ENCODE assay signal across 20 cellular contexts in genomic region chr9:18863821-18864220, GRCh38.
"Had no signal": no experiment of that assay in that cellular context is flagged by ENCODE, and none has a peak within 500 bp of the region (broad histone marks: within the 10 kb centered on the region; RNA-seq: fewer than 3 reads in every experiment).

No MANE protein-coding gene starts in this region.

- DNase-seq: activated CD4-positive, alpha-beta T cell treated with anti-CD3 and anti-CD28 coated beads, Interleukin-2, amount 10 ng/mL, durations not matched to agents 24 days and 14 days; activated CD4-positive, CD25-positive, alpha-beta regulatory T cell; activated CD8-positive, alpha-beta memory T cell treated with anti-CD3 and anti-CD28 coated beads, Interleukin-2, amount 50 U/mL, for 4 hours; activated CD8-positive, alpha-beta T cell treated with anti-CD3 and anti-CD28 coated beads, Interleukin-2, amount 10 ng/mL, durations not matched to agents 7 days and 5 days; activated effector memory CD4-positive, alpha-beta T cell treated with anti-CD3 and anti-CD28 coated beads, Interleukin-2, amount 50 U/mL, for 16 hours; activated T-cell treated with anti-CD3 and anti-CD28 coated beads, Interleukin-2, amount 50 U/mL, for 48 hours; body of pancreas; central memory CD4-positive, alpha-beta T cell; effector CD4-positive, alpha-beta T cell; islet precursor cell; naive thymus-derived CD4-positive, alpha-beta T cell; stimulated activated CD4-positive, alpha-beta T cell treated with anti-CD3 and anti-CD28 coated beads, Interleukin-4, amount 100 ng/mL, for 24 hours; stimulated activated naive CD4-positive, alpha-beta T cell; substantia nigra; trophoblast cell had no signal

- H3K27me3 ChIP-seq: body of pancreas had no signal

- H3K9me3 Mint-ChIP-seq: activated CD4-positive, alpha-beta T cell treated with anti-CD3 and anti-CD28 coated beads, Interleukin-2, amount 10 ng/mL, durations not matched to agents 24 days and 14 days; activated naive CD4-positive, alpha-beta T cell treated with anti-CD3 and anti-CD28 coated beads, Interleukin-2, amount 50 U/mL, for 24 hours; T-helper 2 cell treated with Interferon-gamma antibody and Interleukin-4, amounts not matched to agents 5 μg/mL and 100 μg/mL, for 36 hours had no signal

- H3K36me3 Mint-ChIP-seq: activated naive CD4-positive, alpha-beta T cell treated with anti-CD3 and anti-CD28 coated beads, Interleukin-2, amount 50 U/mL, for 24 hours; naive thymus-derived CD4-positive, alpha-beta T cell had no signal

- H3K27ac Mint-ChIP-seq: activated CD4-positive, alpha-beta T cell treated with anti-CD3 and anti-CD28 coated beads, Interleukin-2, amount 10 ng/mL, durations not matched to agents 24 days and 14 days; activated CD8-positive, alpha-beta T cell treated with anti-CD3 and anti-CD28 coated beads, Interleukin-2, amount 10 ng/mL, durations not matched to agents 7 days and 5 days; activated naive CD4-positive, alpha-beta T cell treated with anti-CD3 and anti-CD28 coated beads, Interleukin-2, amount 50 U/mL, for 24 hours; naive thymus-derived CD4-positive, alpha-beta T cell; T-helper 2 cell treated with Interferon-gamma antibody and Interleukin-4, amounts not matched to agents 5 μg/mL and 100 μg/mL, for 36 hours had no signal

- H3K9me3 ChIP-seq: body of pancreas had no signal

- H3K4me1 ChIP-seq: body of pancreas had no signal

- H3K27ac ChIP-seq: body of pancreas, coronary artery had no signal

- H3K4me3 Mint-ChIP-seq: activated CD4-positive, alpha-beta T cell treated with anti-CD3 and anti-CD28 coated beads, Interleukin-2, amount 10 ng/mL, durations not matched to agents 24 days and 14 days; activated CD8-positive, alpha-beta T cell treated with anti-CD3 and anti-CD28 coated beads, Interleukin-2, amount 10 ng/mL, durations not matched to agents 7 days and 5 days; activated naive CD4-positive, alpha-beta T cell treated with anti-CD3 and anti-CD28 coated beads, Interleukin-2, amount 50 U/mL, for 24 hours; naive thymus-derived CD4-positive, alpha-beta T cell; T-helper 2 cell treated with Interferon-gamma antibody and Interleukin-4, amounts not matched to agents 5 μg/mL and 100 μg/mL, for 36 hours had no signal

- H3K4me3 ChIP-seq: body of pancreas, coronary artery, lung, skin epidermis had no signal

- ATAC-seq: activated CD8-positive, alpha-beta T cell treated with anti-CD3 and anti-CD28 coated beads, Interleukin-2, amount 10 ng/mL, durations not matched to agents 7 days and 5 days; body of pancreas; naive thymus-derived CD4-positive, alpha-beta T cell had no signal

- H3K4me1 Mint-ChIP-seq: activated CD4-positive, alpha-beta T cell treated with anti-CD3 and anti-CD28 coated beads, Interleukin-2, amount 10 ng/mL, durations not matched to agents 24 days and 14 days; activated naive CD4-positive, alpha-beta T cell treated with anti-CD3 and anti-CD28 coated beads, Interleukin-2, amount 50 U/mL, for 24 hours; naive thymus-derived CD4-positive, alpha-beta T cell had no signal
